8 cellular contexts compared by ENCODE assay signal in genomic region chr12:40105265-40105514, GRCh38. TPM values are rescaled to one million over a fixed set of nuclear protein-coding genes. Genes with fewer than 3 reads are reported as not detected.
DNase-seq lines count a peak whose midpoint lies in the region; ATAC-seq and TF ChIP-seq lines count a peak whose summit lies in the region.

No MANE protein-coding gene starts in this region.

- no peak overlapping the region for H3K27ac Mint-ChIP-seq in CD8-positive, alpha-beta memory T cell

- H3K27me3 Mint-ChIP-seq in CD8-positive, alpha-beta memory T cell, result no peaks in the 10 kb centered on the region

- no peaks in the 10 kb centered on the region for H3K9me2 ChIP-seq in neural cell (ENCODE audit: insufficient read depth, low read length)

- H3K4me3 ChIP-seq in CD8-positive, alpha-beta memory T cell (ENCODE audit: low read length), result peak overlapping the region; percentile 81
- H3K4me3 ChIP-seq in HAP-1 (peak overlapping the region; percentile 60), esophagus (ENCODE audit: low read depth in 1 of 2, low read length in 2 of 2) (peak overlapping the region; percentile 85 to 94), neural cell (ENCODE audit: low read length) (peak overlapping the region; percentile 92)

- peaks cover 0 to 7% (median 0%) of the 10 kb centered on the region in 3 donors for H3K36me3 Mint-ChIP-seq in CD8-positive, alpha-beta memory T cell

- in situ Hi-C loops in HAP-1 (cut with MboI; ENCODE audit: low sequenced_read_pairs), result loop anchor here (10.0 to 25.0 kb wide), 2 partner anchors 90 to 343 kb away; no protein-coding TSS in a partner anchor

- no peak for DNase-seq in CD8-positive, alpha-beta memory T cell
- DNase-seq in HAP-1 (ENCODE audit: low spot score in 2 of 2), result no peak
- no peak for DNase-seq in iPS-NIHi11 (ENCODE audit: low spot score)

- no peak for ATAC-seq in GM18868 (IDR thresholded peaks at IDR 0.05; ENCODE audit: unreplicated experiment)
- no peak for ATAC-seq in HG02852 (IDR thresholded peaks at IDR 0.05; ENCODE audit: unreplicated experiment)

- CTCF ChIA-PET in CD8-positive, alpha-beta memory T cell (lab: Charles Lee), result interaction anchor here (1.1 to 12.0 kb wide), 5 partner anchors 13 to 436 kb away, joined by 3 to 117 read pairs (median 3); no protein-coding TSS in a partner anchor

- H3K9me3 Mint-ChIP-seq in CD8-positive, alpha-beta memory T cell, result no peaks in the 10 kb centered on the region

- H2AFZ ChIP-seq in neural cell (ENCODE audit: low read depth, low read length), result peak overlapping the region; percentile 43

- H3F3A ChIP-seq in neural cell (ENCODE audit: insufficient read depth, low read length, poor library complexity, severe bottlenecking), result no peaks in the 10 kb centered on the region

- peaks cover 23% of the 10 kb centered on the region for H3K4me1 ChIP-seq in CD8-positive, alpha-beta memory T cell (ENCODE audit: insufficient read depth, low read length)
- H3K4me1 ChIP-seq in HAP-1, result peaks cover 22% of the 10 kb centered on the region
- H3K4me1 ChIP-seq in esophagus (ENCODE audit: control insufficient read depth in 2 of 2, insufficient read depth in 2 of 2, low read length in 1 of 2), result peaks cover 0 to 3% of the 10 kb centered on the region in 2 donors

- no peaks in the 10 kb centered on the region for H3K36me3 ChIP-seq in CD8-positive, alpha-beta memory T cell (ENCODE audit: insufficient read depth, low read length)
- H3K36me3 ChIP-seq in HAP-1 (replicated peaks) (no peaks in the 10 kb centered on the region), esophagus (ENCODE audit: control insufficient read depth in 2 of 2, insufficient read depth in 2 of 2, low read length in 1 of 2) (no peaks in the 10 kb centered on the region), neural cell (ENCODE audit: insufficient read depth, low read length) (no peaks in the 10 kb centered on the region)

- H3K4me2 ChIP-seq in neural cell (ENCODE audit: low read length), result no peak overlapping the region

- no peak for TF ChIP-seq CTCF in neural cell (IDR thresholded peaks at IDR 0.05; ENCODE audit: poor library complexity, severe bottlenecking)

- H3K9ac ChIP-seq in neural cell (ENCODE audit: low read length), result peak overlapping the region; percentile 73

- WGBS in esophagus, 2 donors, result 1% methylated on average over 25 to 26 of the region's 26 CpGs

- POLR2A ChIA-PET in CD8-positive, alpha-beta memory T cell (lab: Charles Lee), result no interaction called here

- peak overlapping the region; percentile 78 to 91 (median 87) for H3K4me3 Mint-ChIP-seq in CD8-positive, alpha-beta memory T cell

- no peak for TF ChIP-seq RAD21 in neural cell (conservative IDR thresholded peaks at IDR 0.05)

- peaks cover 31 to 45% (median 43%) of the 10 kb centered on the region in 3 donors for H3K4me1 Mint-ChIP-seq in CD8-positive, alpha-beta memory T cell

- no peaks in the 10 kb centered on the region for H3K79me2 ChIP-seq in neural cell (replicated peaks; ENCODE audit: insufficient read depth, low read length)

- H4K20me1 ChIP-seq in neural cell (ENCODE audit: insufficient read depth), result no peaks in the 10 kb centered on the region

- no peaks in the 10 kb centered on the region for H3K9me3 ChIP-seq in CD8-positive, alpha-beta memory T cell (ENCODE audit: low read length)
- H3K9me3 ChIP-seq in HAP-1 (no peaks in the 10 kb centered on the region), esophagus (ENCODE audit: control insufficient read depth in 2 of 2, insufficient read depth in 1 of 2, low read depth in 1 of 2, low read length in 1 of 2) (no peaks in the 10 kb centered on the region), neural cell (ENCODE audit: low read length) (no peaks in the 10 kb centered on the region)

- TF ChIP-seq EP300 in neural cell (conservative IDR thresholded peaks at IDR 0.05; ENCODE audit: poor library complexity, severe bottlenecking), result no peak

- H3K27ac ChIP-seq in CD8-positive, alpha-beta memory T cell (ENCODE audit: low read depth, low read length), result peak overlapping the region; percentile 47
- H3K27ac ChIP-seq in esophagus (ENCODE audit: low read depth in 2 of 2, low read length in 1 of 2) (peak overlapping the region; percentile 65 to 77), neural cell (ENCODE audit: low read length) (no peak overlapping the region)

- H3K27me3 ChIP-seq in CD8-positive, alpha-beta memory T cell (ENCODE audit: insufficient read depth, low read length, poor library complexity, severe bottlenecking), result no peaks in the 10 kb centered on the region
- H3K27me3 ChIP-seq in HAP-1 (ENCODE audit: low read depth), result no peaks in the 10 kb centered on the region; the same call in 1 of the 2 replicates
- H3K27me3 ChIP-seq in esophagus (ENCODE audit: control insufficient read depth in 1 of 2, insufficient read depth in 2 of 2, low read length in 2 of 2), result no peaks in the 10 kb centered on the region
- H3K27me3 ChIP-seq in neural cell (ENCODE audit: insufficient read depth, low read depth, low read length), result no peaks in the 10 kb centered on the region

TF ChIP-seq in PFSK-1, 5 proteins besides CTCF, POLR2A, EP300 and RAD21:
- TF ChIP-seq REST (IDR thresholded peaks at IDR 0.05; ENCODE audit: insufficient read depth in 1 of 2, low read depth in 2 of 2, low read length in 2 of 2) (no peak), FOXP2 (optimal IDR thresholded peaks at IDR 0.05; ENCODE audit: borderline replicate concordance, extremely low read depth, extremely low read length, insufficient read depth) (peak; percentile 54)

TF ChIP-seq in neural cell, 6 proteins besides CTCF, POLR2A, EP300 and RAD21:
- TF ChIP-seq SMC3 (conservative IDR thresholded peaks at IDR 0.05; ENCODE audit: poor library complexity) (no peak), REST (IDR thresholded peaks at IDR 0.05; ENCODE audit: borderline replicate concordance) (no peak), EZH2 (IDR thresholded peaks at IDR 0.05; ENCODE audit: borderline replicate concordance, insufficient read depth, low read length, poor library complexity, severe bottlenecking) (no peak), MXI1 (conservative IDR thresholded peaks at IDR 0.05; ENCODE audit: poor library complexity, severe bottlenecking) (no peak), TAF1 (IDR thresholded peaks at IDR 0.05; ENCODE audit: low read depth) (no peak), POLR2AphosphoS5 (IDR thresholded peaks at IDR 0.05) (no peak)

RNA-seq across cellular contexts. Expression of gene SLC2A13, which starts 0.7 kb away (rescaled TPM):
- total RNA-seq in CD8-positive, alpha-beta memory T cell, result 1 to 10 TPM; 6.3 to 6.5 TPM
- polyA plus RNA-seq in CD8-positive, alpha-beta memory T cell, result 2.1 TPM
- 6.2 TPM for polyA plus RNA-seq in PFSK-1 (2012; ENCODE audit: insufficient read length, low read depth)
- polyA plus RNA-seq in esophagus, result 1 to 10 TPM in 1 of 2 donors, under 1 TPM in 1; 0.84 to 1.0 TPM
- polyA plus RNA-seq in neural cell, result 10.7 and 11.1 TPM in 2 replicates
- 33.2 and 33.8 TPM in 2 replicates for polyA minus RNA-seq in neural cell
